ENCODE assay signal across 9 cellular contexts in the genomic region with DNA sequence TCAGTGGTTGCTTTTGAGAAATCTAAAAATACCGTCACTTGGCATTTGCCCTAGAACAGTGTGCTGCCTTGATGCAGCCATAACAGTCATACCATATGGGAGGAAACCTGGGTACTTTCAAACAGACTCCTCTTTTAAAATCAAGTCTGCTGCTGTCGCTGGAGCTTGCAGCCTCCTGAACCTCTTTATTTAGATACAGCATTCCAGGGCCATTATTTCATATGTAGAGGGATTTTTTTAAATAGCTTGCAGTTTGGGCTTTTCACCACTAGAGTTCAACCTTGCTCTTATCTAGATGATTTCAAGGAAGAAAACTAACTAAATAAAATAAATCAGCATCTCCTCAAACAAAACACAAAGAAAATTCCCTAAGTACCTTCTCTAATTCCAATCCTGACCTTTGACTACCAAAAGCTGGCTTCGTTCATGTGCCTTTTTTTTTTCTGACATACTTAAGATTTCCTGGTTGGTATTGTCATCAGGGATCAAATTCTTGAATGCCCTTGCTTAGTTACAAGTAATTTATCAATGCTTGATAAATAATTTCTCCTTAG.
DNase-seq lines count a peak whose midpoint lies in the region; ATAC-seq and TF ChIP-seq lines count a peak whose summit lies in the region.
"Had no signal": no experiment of that assay in that cellular context is flagged by ENCODE, and none has a peak within 500 bp of the region (broad histone marks: within the 10 kb centered on the region; RNA-seq: fewer than 3 reads in every experiment).

No MANE protein-coding gene starts in this region.

- TF ChIP-seq CTCF in HL-60 (IDR thresholded peaks at IDR 0.05; ENCODE audit: insufficient read depth, low read length) = peak; percentile 34
- TF ChIP-seq CTCF in type B pancreatic cell (conservative IDR thresholded peaks at IDR 0.05) = peak; percentile 83

- H3K36me3 Mint-ChIP-seq in type B pancreatic cell = no peaks in the 10 kb centered on the region
- H3K36me3 Mint-ChIP-seq in CD4-positive, alpha-beta memory T cell = no peaks in the 10 kb centered on the region

- CTCF ChIA-PET in CD4-positive, alpha-beta memory T cell (lab: Charles Lee; ENCODE audit: partially characterized antibody) = interaction anchor here (0.9 to 2.4 kb wide), 11 partner anchors 8 to 1767 kb away, joined by 3 to 11 read pairs (median 5); no protein-coding TSS in a partner anchor

- in situ Hi-C loops in Caki2 (cut with HindIII; ENCODE audit: low pct_unique_long_range_greater_than_20kb, low sequenced_read_pairs) = no loop called here

- no peaks in the 10 kb centered on the region for H3K4me1 ChIP-seq in CD4-positive, alpha-beta memory T cell (ENCODE audit: insufficient read depth, low read length)

- POLR2A ChIA-PET in CD4-positive, alpha-beta memory T cell (lab: Charles Lee; ENCODE audit: partially characterized antibody) = no interaction called here

- no peak overlapping the region for H3K4me3 Mint-ChIP-seq in type B pancreatic cell
- no peak overlapping the region for H3K4me3 Mint-ChIP-seq in CD4-positive, alpha-beta memory T cell

- no peaks in the 10 kb centered on the region for H3K27me3 ChIP-seq in HL-60 (ENCODE audit: insufficient read depth, poor library complexity, severe bottlenecking)
- no peaks in the 10 kb centered on the region for H3K27me3 ChIP-seq in CD4-positive, alpha-beta memory T cell (ENCODE audit: insufficient read depth, low read length)
- H3K27me3 ChIP-seq: neutrophil had no signal

- no peak overlapping the region for H3K27ac ChIP-seq in HL-60 (replicated peaks)
- H3K27ac ChIP-seq in CD4-positive, alpha-beta memory T cell (ENCODE audit: low read depth, low read length) = no peak overlapping the region
- H3K27ac ChIP-seq: neutrophil had no signal

- H3K4me1 Mint-ChIP-seq in type B pancreatic cell (ENCODE audit: unreplicated experiment) = peaks cover 6% of the 10 kb centered on the region
- no peaks in the 10 kb centered on the region for H3K4me1 Mint-ChIP-seq in CD4-positive, alpha-beta memory T cell

- H3K9me3 Mint-ChIP-seq in type B pancreatic cell = no peaks in the 10 kb centered on the region
- H3K9me3 Mint-ChIP-seq in CD4-positive, alpha-beta memory T cell = peaks cover 0 to under 1% (median 0%) of the 10 kb centered on the region in 8 donors

- no peaks in the 10 kb centered on the region for H3K9me3 ChIP-seq in CD4-positive, alpha-beta memory T cell (ENCODE audit: control insufficient read depth in 1 of 2, low read length in 2 of 2)
- H3K9me3 ChIP-seq: neutrophil had no signal

- H3K27me3 Mint-ChIP-seq in type B pancreatic cell = peaks cover 5% of the 10 kb centered on the region
- peaks cover 1 to 6% of the 10 kb centered on the region in 2 donors for H3K27me3 Mint-ChIP-seq in CD4-positive, alpha-beta memory T cell

- no peak for ATAC-seq in GM19452 (IDR thresholded peaks at IDR 0.05; ENCODE audit: unreplicated experiment)
- ATAC-seq in HG03025 (IDR thresholded peaks at IDR 0.05; ENCODE audit: low FRiP score, unreplicated experiment) = no peak

- DNase-seq in Caki2 (ENCODE audit: low read depth) (peak; percentile 51), HL-60 (ENCODE audit: low read depth in 1 of 2, low spot score in 1 of 2) (no peak), SW480 (ENCODE audit: low spot score) (peak; percentile 54), iPS DF 19.7 (ENCODE audit: low read depth, low spot score) (peak; percentile 25), type B pancreatic cell (ENCODE audit: extremely low spot score, unreplicated experiment) (no peak)
- DNase-seq in CD4-positive, alpha-beta memory T cell = no peak

- no peak overlapping the region for H3K4me3 ChIP-seq in HL-60 (replicated peaks; ENCODE audit: insufficient read depth, low read length)
- no peak overlapping the region for H3K4me3 ChIP-seq in CD4-positive, alpha-beta memory T cell (ENCODE audit: low read length in 2 of 2)

- intact Hi-C loops in CD4-positive, alpha-beta memory T cell (cut with micrococcal nuclease) = loop anchor here (1.0 to 5.0 kb wide), 2 partner anchors 1148 to 1767 kb away; no protein-coding TSS in a partner anchor

- H3K27ac Mint-ChIP-seq in type B pancreatic cell = no peak overlapping the region
- H3K27ac Mint-ChIP-seq in CD4-positive, alpha-beta memory T cell = no peak overlapping the region

- H3K36me3 ChIP-seq in CD4-positive, alpha-beta memory T cell (ENCODE audit: insufficient read depth, low read length) = no peaks in the 10 kb centered on the region
- H3K36me3 ChIP-seq: neutrophil had no signal

Comparison
In these comparisons a context has a peak if more than half of its experiments do, and no peak if none do; other contexts are left out.
1. DNase-seq: peak in Caki2 (single experiment), SW480 (single experiment) and iPS DF 19.7 (single experiment); none in HL-60 (0 of 2), type B pancreatic cell (single experiment) and CD4-positive, alpha-beta memory T cell (0 of 5).